Comparison of ENCODE assay signal across 1 cellular context in genomic region chr10:114223066-114223465, GRCh38.
TF ChIP-seq lines count a peak whose summit lies in the region.

No MANE protein-coding gene starts in this region.

TF ChIP-seq in GM23338, 12 proteins besides CTCF, POLR2A, EP300 and RAD21 (continued from another document):
- TF ChIP-seq, protein P1, sequence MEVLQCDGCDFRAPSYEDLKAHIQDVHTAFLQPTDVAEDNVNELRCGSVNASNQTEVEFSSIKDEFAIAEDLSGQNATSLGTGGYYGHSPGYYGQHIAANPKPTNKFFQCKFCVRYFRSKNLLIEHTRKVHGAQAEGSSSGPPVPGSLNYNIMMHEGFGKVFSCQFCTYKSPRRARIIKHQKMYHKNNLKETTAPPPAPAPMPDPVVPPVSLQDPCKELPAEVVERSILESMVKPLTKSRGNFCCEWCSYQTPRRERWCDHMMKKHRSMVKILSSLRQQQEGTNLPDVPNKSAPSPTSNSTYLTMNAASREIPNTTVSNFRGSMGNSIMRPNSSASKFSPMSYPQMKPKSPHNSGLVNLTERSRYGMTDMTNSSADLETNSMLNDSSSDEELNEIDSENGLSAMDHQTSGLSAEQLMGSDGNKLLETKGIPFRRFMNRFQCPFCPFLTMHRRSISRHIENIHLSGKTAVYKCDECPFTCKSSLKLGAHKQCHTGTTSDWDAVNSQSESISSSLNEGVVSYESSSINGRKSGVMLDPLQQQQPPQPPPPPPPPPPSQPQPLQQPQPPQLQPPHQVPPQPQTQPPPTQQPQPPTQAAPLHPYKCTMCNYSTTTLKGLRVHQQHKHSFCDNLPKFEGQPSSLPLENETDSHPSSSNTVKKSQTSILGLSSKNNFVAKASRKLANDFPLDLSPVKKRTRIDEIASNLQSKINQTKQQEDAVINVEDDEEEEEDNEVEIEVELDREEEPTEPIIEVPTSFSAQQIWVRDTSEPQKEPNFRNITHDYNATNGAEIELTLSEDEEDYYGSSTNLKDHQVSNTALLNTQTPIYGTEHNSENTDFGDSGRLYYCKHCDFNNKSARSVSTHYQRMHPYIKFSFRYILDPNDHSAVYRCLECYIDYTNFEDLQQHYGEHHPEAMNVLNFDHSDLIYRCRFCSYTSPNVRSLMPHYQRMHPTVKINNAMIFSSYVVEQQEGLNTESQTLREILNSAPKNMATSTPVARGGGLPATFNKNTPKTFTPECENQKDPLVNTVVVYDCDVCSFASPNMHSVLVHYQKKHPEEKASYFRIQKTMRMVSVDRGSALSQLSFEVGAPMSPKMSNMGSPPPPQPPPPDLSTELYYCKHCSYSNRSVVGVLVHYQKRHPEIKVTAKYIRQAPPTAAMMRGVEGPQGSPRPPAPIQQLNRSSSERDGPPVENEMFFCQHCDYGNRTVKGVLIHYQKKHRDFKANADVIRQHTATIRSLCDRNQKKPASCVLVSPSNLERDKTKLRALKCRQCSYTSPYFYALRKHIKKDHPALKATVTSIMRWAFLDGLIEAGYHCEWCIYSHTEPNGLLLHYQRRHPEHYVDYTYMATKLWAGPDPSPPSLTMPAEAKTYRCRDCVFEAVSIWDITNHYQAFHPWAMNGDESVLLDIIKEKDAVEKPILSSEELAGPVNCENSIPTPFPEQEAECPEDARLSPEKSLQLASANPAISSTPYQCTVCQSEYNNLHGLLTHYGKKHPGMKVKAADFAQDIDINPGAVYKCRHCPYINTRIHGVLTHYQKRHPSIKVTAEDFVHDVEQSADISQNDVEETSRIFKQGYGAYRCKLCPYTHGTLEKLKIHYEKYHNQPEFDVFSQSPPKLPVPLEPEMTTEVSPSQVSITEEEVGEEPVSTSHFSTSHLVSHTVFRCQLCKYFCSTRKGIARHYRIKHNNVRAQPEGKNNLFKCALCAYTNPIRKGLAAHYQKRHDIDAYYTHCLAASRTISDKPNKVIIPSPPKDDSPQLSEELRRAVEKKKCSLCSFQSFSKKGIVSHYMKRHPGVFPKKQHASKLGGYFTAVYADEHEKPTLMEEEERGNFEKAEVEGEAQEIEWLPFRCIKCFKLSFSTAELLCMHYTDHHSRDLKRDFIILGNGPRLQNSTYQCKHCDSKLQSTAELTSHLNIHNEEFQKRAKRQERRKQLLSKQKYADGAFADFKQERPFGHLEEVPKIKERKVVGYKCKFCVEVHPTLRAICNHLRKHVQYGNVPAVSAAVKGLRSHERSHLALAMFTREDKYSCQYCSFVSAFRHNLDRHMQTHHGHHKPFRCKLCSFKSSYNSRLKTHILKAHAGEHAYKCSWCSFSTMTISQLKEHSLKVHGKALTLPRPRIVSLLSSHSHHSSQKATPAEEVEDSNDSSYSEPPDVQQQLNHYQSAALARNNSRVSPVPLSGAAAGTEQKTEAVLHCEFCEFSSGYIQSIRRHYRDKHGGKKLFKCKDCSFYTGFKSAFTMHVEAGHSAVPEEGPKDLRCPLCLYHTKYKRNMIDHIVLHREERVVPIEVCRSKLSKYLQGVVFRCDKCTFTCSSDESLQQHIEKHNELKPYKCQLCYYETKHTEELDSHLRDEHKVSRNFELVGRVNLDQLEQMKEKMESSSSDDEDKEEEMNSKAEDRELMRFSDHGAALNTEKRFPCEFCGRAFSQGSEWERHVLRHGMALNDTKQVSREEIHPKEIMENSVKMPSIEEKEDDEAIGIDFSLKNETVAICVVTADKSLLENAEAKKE (CRISPR knock-in tag; IDR thresholded peaks at IDR 0.05): no peak
- TF ChIP-seq EZH2phosphoT487 (IDR thresholded peaks at IDR 0.05; ENCODE audit: unreplicated experiment): no peak
- TF ChIP-seq POLR2AphosphoS5 (IDR thresholded peaks at IDR 0.05; ENCODE audit: low read depth): no peak
- no peak for TF ChIP-seq EZH2 (IDR thresholded peaks at IDR 0.05; ENCODE audit: low read depth, unreplicated experiment)
- no peak for TF ChIP-seq CREB1 (CRISPR knock-in tag; IDR thresholded peaks at IDR 0.05; ENCODE audit: low read depth)
- no peak for TF ChIP-seq ETS1 (IDR thresholded peaks at IDR 0.05)
- no peak for TF ChIP-seq STAT1 (IDR thresholded peaks at IDR 0.05; ENCODE audit: unreplicated experiment)
- no peak for TF ChIP-seq ZNF114 (CRISPR knock-in tag; IDR thresholded peaks at IDR 0.05)
- TF ChIP-seq NANOG (IDR thresholded peaks at IDR 0.05; ENCODE audit: borderline replicate concordance): no peak
- no peak for TF ChIP-seq JUNB (IDR thresholded peaks at IDR 0.05; ENCODE audit: unreplicated experiment)
- TF ChIP-seq ZNF331 (CRISPR knock-in tag; IDR thresholded peaks at IDR 0.05; ENCODE audit: low read depth): no peak
